15 cellular contexts compared by ENCODE assay signal in genomic region chr3:57298041-57298440, GRCh38. TPM values are rescaled to one million over a fixed set of nuclear protein-coding genes. Genes with fewer than 3 reads are reported as not detected.
DNase-seq lines count a peak whose midpoint lies in the region; ATAC-seq and TF ChIP-seq lines count a peak whose summit lies in the region.
"Had no signal": no experiment of that assay in that cellular context is flagged by ENCODE, and none has a peak within 500 bp of the region (broad histone marks: within the 10 kb centered on the region; RNA-seq: fewer than 3 reads in every experiment).

No MANE protein-coding gene starts in this region.

- H3K9me3 Mint-ChIP-seq in endodermal cell (no peaks in the 10 kb centered on the region), chondrocyte (ENCODE audit: low read depth) (no peaks in the 10 kb centered on the region)

- WGBS in endodermal cell (ENCODE audit: insufficient coverage in 1 of 2, insufficient read length in 1 of 2), 2 experiments: 100% methylated on average over 1 of the region's 1 CpG
- WGBS in psoas muscle, 3 donors: 91 to 97% (median 92%) methylated on average over 1 of the region's 1 CpG

- H3K27ac Mint-ChIP-seq in endodermal cell: no peak overlapping the region
- no peak overlapping the region for H3K27ac Mint-ChIP-seq in chondrocyte (ENCODE audit: unreplicated experiment)

- no peaks in the 10 kb centered on the region for H3K9me3 ChIP-seq in endodermal cell (ENCODE audit: control insufficient read depth, low read length)
- no peaks in the 10 kb centered on the region for H3K9me3 ChIP-seq in psoas muscle

- peak; percentile 39 for DNase-seq in DMS53 (lab: John Stamatoyannopoulos, UW)
- DNase-seq in DMS53 treated with DMSO at 0.1 percent for 48 hours (lab: John Stamatoyannopoulos, UW; ENCODE audit: unreplicated experiment): no peak
- DNase-seq in NCI-H226: peak; percentile 56
- DNase-seq in endodermal cell: no peak
- DNase-seq in psoas muscle: peak in 1 of 2 donors; percentile 59
- no peak for DNase-seq in AG08396 (ENCODE audit: low spot score)
- no peak for DNase-seq in posterior vena cava (ENCODE audit: low spot score)
- DNase-seq in chondrocyte (ENCODE audit: low spot score): no peak
- DNase-seq: activated CD8-positive, alpha-beta memory T cell treated with anti-CD3 and anti-CD28 coated beads, Interleukin-2, amount 50 U/mL, for 4 hours; DMS79 treated with DMSO at 0.1 percent for 48 hours; NCI-H748 treated with DMSO at 0.1 percent for 48 hours had no signal

- H3K4me1 ChIP-seq in endodermal cell (ENCODE audit: control insufficient read depth, insufficient read depth, low read length): peaks cover 4% of the 10 kb centered on the region
- H3K4me1 ChIP-seq in psoas muscle: no peaks in the 10 kb centered on the region

- TF ChIP-seq CTCF in endodermal cell (conservative IDR thresholded peaks at IDR 0.05) (peak; percentile 14), psoas muscle (IDR thresholded peaks at IDR 0.05) (peak; percentile 22), chondrocyte (IDR thresholded peaks at IDR 0.05) (no peak)

- ATAC-seq in psoas muscle: peak; percentile 86 to 95 (median 90)

- intact Hi-C loops in psoas muscle (cut with DNase I): no loop called here
- intact Hi-C loops in posterior vena cava (cut with DNase I): no loop called here

- H3K4me1 Mint-ChIP-seq in endodermal cell: peaks cover 26% of the 10 kb centered on the region
- H3K4me1 Mint-ChIP-seq in chondrocyte (ENCODE audit: low read depth): no peaks in the 10 kb centered on the region

- H3K27me3 ChIP-seq in endodermal cell (ENCODE audit: control insufficient read depth, insufficient read depth, low read length, poor library complexity, severe bottlenecking) (no peaks in the 10 kb centered on the region), psoas muscle (ENCODE audit: insufficient read depth in 3 of 3, low read length in 2 of 3) (no peaks in the 10 kb centered on the region)

- H3K4me3 ChIP-seq in endodermal cell (ENCODE audit: low read length) (no peak overlapping the region), psoas muscle (no peak overlapping the region)

- H3K4me3 Mint-ChIP-seq in endodermal cell (no peak overlapping the region), chondrocyte (ENCODE audit: unreplicated experiment) (no peak overlapping the region)

- H3K9ac ChIP-seq in endodermal cell (ENCODE audit: extremely low read depth, low read length, poor library complexity, severe bottlenecking): no peak overlapping the region

- H3K36me3 Mint-ChIP-seq in endodermal cell (ENCODE audit: low read depth): no peaks in the 10 kb centered on the region
- no peaks in the 10 kb centered on the region for H3K36me3 Mint-ChIP-seq in chondrocyte (ENCODE audit: low read depth)

- H3K27ac ChIP-seq in endodermal cell (ENCODE audit: low read depth, low read length) (no peak overlapping the region), psoas muscle (peak overlapping the region; percentile 48)
- H3K27ac ChIP-seq: 22Rv1 had no signal

- H3K36me3 ChIP-seq in endodermal cell (ENCODE audit: control insufficient read depth, insufficient read depth, low read length): no peaks in the 10 kb centered on the region
- H3K36me3 ChIP-seq in psoas muscle (ENCODE audit: insufficient read depth in 1 of 2, low read depth in 1 of 2): no peaks in the 10 kb centered on the region

- no peaks in the 10 kb centered on the region for H3K27me3 Mint-ChIP-seq in endodermal cell (ENCODE audit: insufficient read depth)
- no peaks in the 10 kb centered on the region for H3K27me3 Mint-ChIP-seq in chondrocyte (ENCODE audit: low read depth)

RNA-seq across cellular contexts. Expression of gene ASB14, which starts 5.6 kb away (rescaled TPM):
- total RNA-seq in endodermal cell (not detected), psoas muscle (10 to 100 TPM in 1 of 4 donors, 1 to 10 TPM in 2, under 1 TPM in 1; 0.76 to 10.2 (median 5.7) TPM), posterior vena cava (not detected), chondrocyte (not detected in 3 replicates)
- polyA plus RNA-seq in endodermal cell (2013, experiment 1 of 2): not detected
- not detected for polyA plus RNA-seq in endodermal cell (2013, experiment 2 of 2)
- polyA plus RNA-seq in psoas muscle: 1 to 10 TPM in 1 of 3 donors, under 1 TPM in 2; 0.05 to 2.6 (median 0.75) TPM
- total RNA-seq: lung microvascular endothelial cell; T-helper 1 cell treated with Interleukin-12 subunit alpha and Interleukin-12 subunit beta and Interleukin-4 antibody, amounts not matched to agents 30 ng/mL and 1 ng/mL, for 36 hours; ureter had no signal

Comparison
In these comparisons a context has a peak if more than half of its experiments do, and no peak if none do; other contexts are left out.
1. DNase-seq: peak in DMS53 (single experiment) and NCI-H226 (single experiment); none in DMS53 treated with DMSO at 0.1 percent for 48 hours (single experiment), endodermal cell (single experiment), AG08396 (single experiment), posterior vena cava (single experiment) and chondrocyte (single experiment).